In the genomic region with DNA sequence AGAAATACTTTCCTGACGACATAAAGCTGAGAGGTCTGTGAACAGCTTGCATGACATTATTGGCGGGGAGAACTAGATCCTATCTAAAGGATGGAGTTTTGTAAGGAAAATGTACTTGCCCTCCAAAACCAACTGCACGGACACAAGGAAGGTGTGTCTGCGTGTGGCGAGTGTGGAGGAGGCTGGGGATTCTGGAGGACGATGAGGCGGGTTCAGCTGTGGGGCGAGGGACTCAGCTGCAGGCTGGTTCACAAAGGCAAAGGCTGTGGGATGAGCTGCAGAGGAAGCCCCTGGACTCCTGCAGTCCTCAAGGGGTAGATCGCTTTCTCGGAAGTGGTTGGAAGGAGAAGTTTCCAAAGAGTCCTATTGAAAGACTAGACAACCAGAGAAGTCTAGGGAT, we compare ENCODE assay signal across 1 cellular context.
TF ChIP-seq lines count a peak whose summit lies in the region.

No MANE protein-coding gene starts in this region.

TF ChIP-seq in GM23338, 12 proteins besides CTCF, POLR2A, EP300 and RAD21:
- no peak for TF ChIP-seq ZNF331 (CRISPR knock-in tag; IDR thresholded peaks at IDR 0.05; ENCODE audit: low read depth)
- TF ChIP-seq, protein P1, sequence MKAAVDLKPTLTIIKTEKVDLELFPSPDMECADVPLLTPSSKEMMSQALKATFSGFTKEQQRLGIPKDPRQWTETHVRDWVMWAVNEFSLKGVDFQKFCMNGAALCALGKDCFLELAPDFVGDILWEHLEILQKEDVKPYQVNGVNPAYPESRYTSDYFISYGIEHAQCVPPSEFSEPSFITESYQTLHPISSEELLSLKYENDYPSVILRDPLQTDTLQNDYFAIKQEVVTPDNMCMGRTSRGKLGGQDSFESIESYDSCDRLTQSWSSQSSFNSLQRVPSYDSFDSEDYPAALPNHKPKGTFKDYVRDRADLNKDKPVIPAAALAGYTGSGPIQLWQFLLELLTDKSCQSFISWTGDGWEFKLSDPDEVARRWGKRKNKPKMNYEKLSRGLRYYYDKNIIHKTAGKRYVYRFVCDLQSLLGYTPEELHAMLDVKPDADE (IDR thresholded peaks at IDR 0.05) = no peak
- no peak for TF ChIP-seq NANOG (IDR thresholded peaks at IDR 0.05; ENCODE audit: borderline replicate concordance)
- TF ChIP-seq STAT1 (IDR thresholded peaks at IDR 0.05; ENCODE audit: unreplicated experiment) = no peak
- no peak for TF ChIP-seq EZH2 (IDR thresholded peaks at IDR 0.05; ENCODE audit: low read depth, unreplicated experiment)
- TF ChIP-seq, protein P2, sequence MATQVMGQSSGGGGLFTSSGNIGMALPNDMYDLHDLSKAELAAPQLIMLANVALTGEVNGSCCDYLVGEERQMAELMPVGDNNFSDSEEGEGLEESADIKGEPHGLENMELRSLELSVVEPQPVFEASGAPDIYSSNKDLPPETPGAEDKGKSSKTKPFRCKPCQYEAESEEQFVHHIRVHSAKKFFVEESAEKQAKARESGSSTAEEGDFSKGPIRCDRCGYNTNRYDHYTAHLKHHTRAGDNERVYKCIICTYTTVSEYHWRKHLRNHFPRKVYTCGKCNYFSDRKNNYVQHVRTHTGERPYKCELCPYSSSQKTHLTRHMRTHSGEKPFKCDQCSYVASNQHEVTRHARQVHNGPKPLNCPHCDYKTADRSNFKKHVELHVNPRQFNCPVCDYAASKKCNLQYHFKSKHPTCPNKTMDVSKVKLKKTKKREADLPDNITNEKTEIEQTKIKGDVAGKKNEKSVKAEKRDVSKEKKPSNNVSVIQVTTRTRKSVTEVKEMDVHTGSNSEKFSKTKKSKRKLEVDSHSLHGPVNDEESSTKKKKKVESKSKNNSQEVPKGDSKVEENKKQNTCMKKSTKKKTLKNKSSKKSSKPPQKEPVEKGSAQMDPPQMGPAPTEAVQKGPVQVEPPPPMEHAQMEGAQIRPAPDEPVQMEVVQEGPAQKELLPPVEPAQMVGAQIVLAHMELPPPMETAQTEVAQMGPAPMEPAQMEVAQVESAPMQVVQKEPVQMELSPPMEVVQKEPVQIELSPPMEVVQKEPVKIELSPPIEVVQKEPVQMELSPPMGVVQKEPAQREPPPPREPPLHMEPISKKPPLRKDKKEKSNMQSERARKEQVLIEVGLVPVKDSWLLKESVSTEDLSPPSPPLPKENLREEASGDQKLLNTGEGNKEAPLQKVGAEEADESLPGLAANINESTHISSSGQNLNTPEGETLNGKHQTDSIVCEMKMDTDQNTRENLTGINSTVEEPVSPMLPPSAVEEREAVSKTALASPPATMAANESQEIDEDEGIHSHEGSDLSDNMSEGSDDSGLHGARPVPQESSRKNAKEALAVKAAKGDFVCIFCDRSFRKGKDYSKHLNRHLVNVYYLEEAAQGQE (IDR thresholded peaks at IDR 0.05; ENCODE audit: unreplicated experiment) = no peak
